ENCODE assay signal across 8 cellular contexts in genomic region chr4:55398461-55398860, GRCh38. TPM values are rescaled to one million over a fixed set of nuclear protein-coding genes. Genes with fewer than 3 reads are reported as not detected.
DNase-seq lines count a peak whose midpoint lies in the region; ATAC-seq and TF ChIP-seq lines count a peak whose summit lies in the region.

No MANE protein-coding gene starts in this region.

- H3K27me3 ChIP-seq in mesendoderm (ENCODE audit: insufficient read depth, low read length, poor library complexity), result no peaks in the 10 kb centered on the region

- peaks cover 52% of the 10 kb centered on the region for H3K79me2 ChIP-seq in mesendoderm (ENCODE audit: control insufficient read depth, insufficient read depth, low read length)

- H3K56ac ChIP-seq in mesendoderm (ENCODE audit: low read length), result peak overlapping the region; percentile 72

- no peak overlapping the region for H4K5ac ChIP-seq in mesendoderm (ENCODE audit: low read length)

- no peaks in the 10 kb centered on the region for H3K79me1 ChIP-seq in mesendoderm (ENCODE audit: low read length)

- TF ChIP-seq CTCF in brain (conservative IDR thresholded peaks at IDR 0.05), result no peak

- H3K4me1 ChIP-seq in mesendoderm (ENCODE audit: control insufficient read depth, low read depth, low read length), result no peaks in the 10 kb centered on the region

- no peaks in the 10 kb centered on the region for H3K36me3 ChIP-seq in mesendoderm (ENCODE audit: control insufficient read depth, insufficient read depth, low read length)

- H3K4ac ChIP-seq in mesendoderm (ENCODE audit: low read depth, low read length), result no peak overlapping the region

- H2AK5ac ChIP-seq in mesendoderm (ENCODE audit: low read length), result no peak overlapping the region

- no peak overlapping the region for H4K8ac ChIP-seq in mesendoderm (ENCODE audit: low read depth, low read length)

- H3K4me3 ChIP-seq in mesendoderm (ENCODE audit: low read length), result peak overlapping the region; percentile 43

- no peak overlapping the region for H2BK5ac ChIP-seq in mesendoderm (ENCODE audit: low read length)

- no peak overlapping the region for H3K27ac ChIP-seq in mesendoderm (ENCODE audit: low read depth, low read length)

- H3K4me3 Mint-ChIP-seq in stimulated activated naive CD8-positive, alpha-beta T cell treated with anti-CD3 and anti-CD28 coated beads, Interleukin-15, Interleukin-2, amounts not matched to agents 100 ng/mL and 50 ng/mL, for 24 hours, result peak overlapping the region; percentile 99
- H3K4me3 Mint-ChIP-seq in brain, result peak overlapping the region; percentile 91 to 98 (median 96)

- H3K36me3 Mint-ChIP-seq in stimulated activated naive CD8-positive, alpha-beta T cell treated with anti-CD3 and anti-CD28 coated beads, Interleukin-15, Interleukin-2, amounts not matched to agents 100 ng/mL and 50 ng/mL, for 24 hours (ENCODE audit: low read depth), result peaks cover 44% of the 10 kb centered on the region
- H3K36me3 Mint-ChIP-seq in brain, result peaks cover 35% of the 10 kb centered on the region

- no peak overlapping the region for H3K18ac ChIP-seq in mesendoderm (ENCODE audit: low read length)

- peaks cover 56% of the 10 kb centered on the region for H3K4me1 Mint-ChIP-seq in stimulated activated naive CD8-positive, alpha-beta T cell treated with anti-CD3 and anti-CD28 coated beads, Interleukin-15, Interleukin-2, amounts not matched to agents 100 ng/mL and 50 ng/mL, for 24 hours (ENCODE audit: low read depth)
- H3K4me1 Mint-ChIP-seq in brain, result peaks cover 44% of the 10 kb centered on the region

- no peak overlapping the region for H3K23ac ChIP-seq in mesendoderm (ENCODE audit: low read length)

- H2BK120ac ChIP-seq in mesendoderm (ENCODE audit: low read depth, low read length), result no peak overlapping the region

- no peak for ATAC-seq in stimulated activated naive CD8-positive, alpha-beta T cell treated with anti-CD3 and anti-CD28 coated beads, Interleukin-15, Interleukin-2, amounts not matched to agents 100 U/mL and 50 U/mL, for 24 hours
- ATAC-seq in GM21423 (IDR thresholded peaks at IDR 0.05; ENCODE audit: unreplicated experiment) (no peak), GM21360 (IDR thresholded peaks at IDR 0.05; ENCODE audit: unreplicated experiment) (no peak)

- H3K27me3 Mint-ChIP-seq in stimulated activated naive CD8-positive, alpha-beta T cell treated with anti-CD3 and anti-CD28 coated beads, Interleukin-15, Interleukin-2, amounts not matched to agents 100 ng/mL and 50 ng/mL, for 24 hours, result no peaks in the 10 kb centered on the region
- H3K27me3 Mint-ChIP-seq in brain, result peaks cover 15% of the 10 kb centered on the region

- no peak overlapping the region for H2BK15ac ChIP-seq in mesendoderm (replicated peaks; ENCODE audit: low read depth)

- H3K27ac Mint-ChIP-seq in stimulated activated naive CD8-positive, alpha-beta T cell treated with anti-CD3 and anti-CD28 coated beads, Interleukin-15, Interleukin-2, amounts not matched to agents 100 ng/mL and 50 ng/mL, for 24 hours, result no peak overlapping the region
- H3K27ac Mint-ChIP-seq in brain, result peak overlapping the region in 2 of 5 experiments; percentile 91 to 97

- peak overlapping the region; percentile 87 for H3K9ac ChIP-seq in mesendoderm (ENCODE audit: low read length)

- no peaks in the 10 kb centered on the region for H3K9me3 Mint-ChIP-seq in stimulated activated naive CD8-positive, alpha-beta T cell treated with anti-CD3 and anti-CD28 coated beads, Interleukin-15, Interleukin-2, amounts not matched to agents 100 ng/mL and 50 ng/mL, for 24 hours
- no peaks in the 10 kb centered on the region for H3K9me3 Mint-ChIP-seq in brain

- WGBS in mesendoderm (ENCODE audit: extremely low coverage, insufficient coverage, low lambda C conversion rate), result no CpG with 5 or more reads among the region's 1 CpG

- DNase-seq in stimulated activated naive CD8-positive, alpha-beta T cell treated with anti-CD3 and anti-CD28 coated beads, Interleukin-15, Interleukin-2, amounts not matched to agents 100 U/mL and 50 U/mL, for 24 hours, result no peak
- DNase-seq in mesendoderm (no peak), NCI-H1436 (lab: John Stamatoyannopoulos, UW) (no peak)
- no peak for DNase-seq in activated CD8-positive, alpha-beta memory T cell treated with anti-CD3 and anti-CD28 coated beads, Interleukin-2, amount 50 U/mL, for 48 hours

- H3K4me2 ChIP-seq in mesendoderm (ENCODE audit: low read length), result peak overlapping the region; percentile 96

RNA-seq across cellular contexts. Expression of gene TMEM165, which starts 2.7 kb away (rescaled TPM):
- 32.2 TPM for polyA plus RNA-seq in brain (ENCODE audit: insufficient read depth, low read depth, low replicate concordance)
- polyA plus RNA-seq in mesendoderm (2013, experiment 1 of 2), result 56.3 TPM
- polyA plus RNA-seq in mesendoderm (2013, experiment 2 of 2), result 55.1 TPM

RNA-seq across cellular contexts. Expression of gene SRD5A3, which starts 52.4 kb away (rescaled TPM):
- polyA plus RNA-seq in brain (ENCODE audit: insufficient read depth, low read depth, low replicate concordance), result 21.5 TPM
- 23.8 TPM for polyA plus RNA-seq in mesendoderm (2013, experiment 1 of 2)
- 24.5 TPM for polyA plus RNA-seq in mesendoderm (2013, experiment 2 of 2)
